ENCODE assay signal across 22 cellular contexts in the genomic region with DNA sequence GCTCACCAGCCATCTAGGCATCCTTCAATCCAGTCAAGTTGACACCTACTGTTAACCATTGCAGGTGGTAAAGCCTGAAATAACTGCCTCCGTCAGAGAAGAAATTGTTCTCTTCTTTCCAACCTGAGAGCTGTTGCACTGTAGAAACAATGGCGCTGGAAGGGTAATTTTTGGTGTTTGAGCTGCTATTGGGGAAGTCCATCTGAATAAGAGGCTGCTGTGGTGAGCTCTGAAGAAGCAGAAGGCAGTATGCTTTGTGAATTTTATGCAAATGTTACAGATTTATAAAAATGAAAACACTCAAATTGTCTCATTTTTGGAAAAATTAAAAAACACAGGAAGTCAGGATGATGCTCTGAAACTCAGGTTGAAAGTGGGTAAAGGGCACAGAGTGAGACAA. TPM values are rescaled to one million over a fixed set of nuclear protein-coding genes. Genes with fewer than 3 reads are reported as not detected.
DNase-seq lines count a peak whose midpoint lies in the region; ATAC-seq, FAIRE-seq and TF ChIP-seq lines count a peak whose summit lies in the region.
"Had no signal": no experiment of that assay in that cellular context is flagged by ENCODE, and none has a peak within 500 bp of the region (broad histone marks: within the 10 kb centered on the region; RNA-seq: fewer than 3 reads in every experiment).

No MANE protein-coding gene starts in this region.

- H3K4me1 Mint-ChIP-seq in activated CD8-positive, alpha-beta T cell treated with anti-CD3 and anti-CD28 coated beads for 36 hours (ENCODE audit: low read depth) = peaks cover 3% of the 10 kb centered on the region
- H3K4me1 Mint-ChIP-seq in activated CD8-positive, alpha-beta T cell treated with anti-CD3 and anti-CD28 coated beads, Interleukin-2, amount 10 ng/mL, durations not matched to agents 7 days and 5 days (ENCODE audit: low read depth) = no peaks in the 10 kb centered on the region
- H3K4me1 Mint-ChIP-seq: CD14-positive monocyte; CD4-positive, alpha-beta memory T cell had no signal

- H3K4me3 Mint-ChIP-seq in activated CD8-positive, alpha-beta T cell treated with anti-CD3 and anti-CD28 coated beads for 36 hours = no peak overlapping the region
- no peak overlapping the region for H3K4me3 Mint-ChIP-seq in activated CD8-positive, alpha-beta T cell treated with anti-CD3 and anti-CD28 coated beads, Interleukin-2, amount 10 ng/mL, durations not matched to agents 7 days and 5 days
- H3K4me3 Mint-ChIP-seq: CD14-positive monocyte; CD4-positive, alpha-beta memory T cell had no signal

- peak; percentile 98 for FAIRE-seq in HTR-8/SVneo (lab: Jason Lieb, UNC)
- FAIRE-seq in urothelium cell line (lab: Jason Lieb, UNC) = peak; percentile 92
- FAIRE-seq: A549, G401.6, H54 had no signal

- CTCF ChIA-PET in activated CD8-positive, alpha-beta T cell treated with anti-CD3 and anti-CD28 coated beads for 36 hours (lab: Charles Lee) = interaction anchor here (0.9 to 2.3 kb wide), 2 partner anchors 15 to 553 kb away, joined by 3 to 17 read pairs; no protein-coding TSS in a partner anchor
- CTCF ChIA-PET in activated CD8-positive, alpha-beta T cell treated with anti-CD3 and anti-CD28 coated beads, Interleukin-2, amount 10 ng/mL, durations not matched to agents 7 days and 5 days (lab: Charles Lee) = interaction anchor here (4.1 kb wide), 1 partner anchor 15 kb away, joined by 15 read pairs; no protein-coding TSS in a partner anchor

- no peaks in the 10 kb centered on the region for H3K36me3 Mint-ChIP-seq in activated CD8-positive, alpha-beta T cell treated with anti-CD3 and anti-CD28 coated beads for 36 hours (ENCODE audit: low read depth)
- H3K36me3 Mint-ChIP-seq in activated CD8-positive, alpha-beta T cell treated with anti-CD3 and anti-CD28 coated beads, Interleukin-2, amount 10 ng/mL, durations not matched to agents 7 days and 5 days (ENCODE audit: low read depth) = no peaks in the 10 kb centered on the region
- H3K36me3 Mint-ChIP-seq: CD14-positive monocyte; CD4-positive, alpha-beta memory T cell had no signal

- no peak overlapping the region for H3K27ac Mint-ChIP-seq in activated CD8-positive, alpha-beta T cell treated with anti-CD3 and anti-CD28 coated beads for 36 hours
- H3K27ac Mint-ChIP-seq in activated CD8-positive, alpha-beta T cell treated with anti-CD3 and anti-CD28 coated beads, Interleukin-2, amount 10 ng/mL, durations not matched to agents 7 days and 5 days = no peak overlapping the region
- H3K27ac Mint-ChIP-seq: CD14-positive monocyte; CD4-positive, alpha-beta memory T cell had no signal

- peak; percentile 24 for ATAC-seq in activated CD8-positive, alpha-beta T cell treated with anti-CD3 and anti-CD28 coated beads for 36 hours
- no peak for ATAC-seq in activated CD8-positive, alpha-beta T cell treated with anti-CD3 and anti-CD28 coated beads, Interleukin-2, amount 10 ng/mL, durations not matched to agents 7 days and 5 days
- ATAC-seq in HG03354 (IDR thresholded peaks at IDR 0.05; ENCODE audit: poor library complexity, severe bottlenecking, unreplicated experiment) = no peak
- ATAC-seq: A549 had no signal

- intact Hi-C loops in activated CD8-positive, alpha-beta T cell treated with anti-CD3 and anti-CD28 coated beads for 36 hours (cut with micrococcal nuclease) = no loop called here

- H3K9me3 Mint-ChIP-seq in activated CD8-positive, alpha-beta T cell treated with anti-CD3 and anti-CD28 coated beads for 36 hours = no peaks in the 10 kb centered on the region
- peaks cover 3% of the 10 kb centered on the region for H3K9me3 Mint-ChIP-seq in activated CD8-positive, alpha-beta T cell treated with anti-CD3 and anti-CD28 coated beads, Interleukin-2, amount 10 ng/mL, durations not matched to agents 7 days and 5 days (ENCODE audit: insufficient read depth)

- POLR2A ChIA-PET in activated CD8-positive, alpha-beta T cell treated with anti-CD3 and anti-CD28 coated beads for 36 hours (lab: Charles Lee) = no interaction called here
- POLR2A ChIA-PET in activated CD8-positive, alpha-beta T cell treated with anti-CD3 and anti-CD28 coated beads, Interleukin-2, amount 10 ng/mL, durations not matched to agents 7 days and 5 days (lab: Charles Lee) = no interaction called here

- no peak for DNase-seq in activated CD8-positive, alpha-beta T cell treated with anti-CD3 and anti-CD28 coated beads for 36 hours
- no peak for DNase-seq in activated CD8-positive, alpha-beta T cell treated with anti-CD3 and anti-CD28 coated beads, Interleukin-2, amount 10 ng/mL, durations not matched to agents 7 days and 5 days
- DNase-seq in GM20000 (ENCODE audit: low spot score) (peak; percentile 20), HTR-8/SVneo (ENCODE audit: insufficient read length, low spot score) (no peak), urothelium cell line (ENCODE audit: low spot score) (no peak), medulla oblongata (ENCODE audit: extremely low spot score) (no peak)
- DNase-seq: 8988T; ACHN; AML-193; BE2C; Calu3; CD4-positive, alpha-beta memory T cell; COR-L47; DMS153; DND-41; GOT3; HCEC 1CT had no signal

- peaks cover 4% of the 10 kb centered on the region for H3K27me3 Mint-ChIP-seq in activated CD8-positive, alpha-beta T cell treated with anti-CD3 and anti-CD28 coated beads for 36 hours
- peaks cover 14% of the 10 kb centered on the region for H3K27me3 Mint-ChIP-seq in activated CD8-positive, alpha-beta T cell treated with anti-CD3 and anti-CD28 coated beads, Interleukin-2, amount 10 ng/mL, durations not matched to agents 7 days and 5 days (ENCODE audit: low read depth)

- TF ChIP-seq CTCF in activated CD8-positive, alpha-beta T cell treated with anti-CD3 and anti-CD28 coated beads for 36 hours (IDR thresholded peaks at IDR 0.05) = no peak
- no peak for TF ChIP-seq CTCF in GM20000 (IDR thresholded peaks at IDR 0.05; ENCODE audit: extremely low read depth, missing control alignments)

RNA-seq across cellular contexts. Expression of gene SYT16, which starts 10.0 kb away (rescaled TPM):
- under 1 TPM; 0.02 to 0.05 TPM for total RNA-seq in activated CD8-positive, alpha-beta T cell treated with anti-CD3 and anti-CD28 coated beads for 36 hours
- total RNA-seq in activated CD8-positive, alpha-beta T cell treated with anti-CD3 and anti-CD28 coated beads, Interleukin-2, amount 10 ng/mL, durations not matched to agents 7 days and 5 days = not detected
- total RNA-seq: CD4-positive, alpha-beta memory T cell had no signal
